Comparison of ENCODE assay signal across 10 cellular contexts in genomic region chr18:12306752-12307151, GRCh38. TPM values are rescaled to one million over a fixed set of nuclear protein-coding genes. Genes with fewer than 3 reads are reported as not detected.
DNase-seq lines count a peak whose midpoint lies in the region; ATAC-seq, FAIRE-seq and TF ChIP-seq lines count a peak whose summit lies in the region.
"Had no signal": no experiment of that assay in that cellular context is flagged by ENCODE, and none has a peak within 500 bp of the region (broad histone marks: within the 10 kb centered on the region; RNA-seq: fewer than 3 reads in every experiment).

No MANE protein-coding gene starts in this region.

- H3K4me3 ChIP-seq in GM23248 (peak overlapping the region; percentile 86), fibroblast of villous mesenchyme (ENCODE audit: low read depth, low read length) (peak overlapping the region; percentile 69), rectal smooth muscle tissue (ENCODE audit: low read length) (peak overlapping the region; percentile 29)

- H3K9me3 ChIP-seq in GM23248 (ENCODE audit: low read depth) = no peaks in the 10 kb centered on the region

- no peak for FAIRE-seq in GM19239 (lab: Jason Lieb, UNC)
- FAIRE-seq: endometrium had no signal

- H4K20me1 ChIP-seq in GM23248 (ENCODE audit: insufficient read depth) = 0 out of 2 replicates have a peak, but pooled peaks cover 6% of the 10 kb centered on the region

- peaks cover 27% of the 10 kb centered on the region for H3K4me1 ChIP-seq in GM23248 (ENCODE audit: insufficient read depth)
- peaks cover 21% of the 10 kb centered on the region for H3K4me1 ChIP-seq in rectal smooth muscle tissue (ENCODE audit: control insufficient read depth, insufficient read depth, low read length)

- H3F3A ChIP-seq in GM23248 (ENCODE audit: insufficient read depth) = peaks cover 33% of the 10 kb centered on the region

- intact Hi-C loops in activated CD8-positive, alpha-beta T cell treated with anti-CD3 and anti-CD28 coated beads for 36 hours (cut with micrococcal nuclease) = no loop called here

- CTCF ChIA-PET in activated CD8-positive, alpha-beta T cell treated with anti-CD3 and anti-CD28 coated beads for 36 hours (lab: Charles Lee) = interaction anchor here (1.4 kb wide), 1 partner anchor 70 kb away, joined by 4 read pairs; no protein-coding TSS in a partner anchor

- H2AFZ ChIP-seq in GM23248 = peak overlapping the region; percentile 57

- H3K4me3 Mint-ChIP-seq in activated CD8-positive, alpha-beta T cell treated with anti-CD3 and anti-CD28 coated beads for 36 hours = peak overlapping the region; percentile 72

- DNase-seq in GM23248 = peak; percentile 25
- DNase-seq in activated CD8-positive, alpha-beta T cell treated with anti-CD3 and anti-CD28 coated beads for 36 hours = no peak
- no peak for DNase-seq in fibroblast of villous mesenchyme (ENCODE audit: low read depth)
- no peak for DNase-seq in GM19239 (ENCODE audit: insufficient read length, low spot score)
- DNase-seq in DMS 273 (lab: John Stamatoyannopoulos, UW; ENCODE audit: unreplicated experiment) = no peak
- DNase-seq in HuH-7.5 (ENCODE audit: low spot score) = no peak
- DNase-seq: NCI-H1694 treated with DMSO at 0.1 percent for 48 hours had no signal

- peaks cover 7% of the 10 kb centered on the region for H3K9me3 Mint-ChIP-seq in activated CD8-positive, alpha-beta T cell treated with anti-CD3 and anti-CD28 coated beads for 36 hours

- H3K36me3 ChIP-seq in GM23248 (ENCODE audit: low read depth) = peaks cover 25% of the 10 kb centered on the region
- H3K36me3 ChIP-seq in rectal smooth muscle tissue (ENCODE audit: control insufficient read depth, insufficient read depth, low read length) = no peaks in the 10 kb centered on the region

- H3K9ac ChIP-seq in GM23248 (peak overlapping the region; percentile 99), rectal smooth muscle tissue (ENCODE audit: low read length) (no peak overlapping the region)

- H3K27me3 ChIP-seq in GM23248 (replicated peaks; ENCODE audit: insufficient read depth) (no peaks in the 10 kb centered on the region), rectal smooth muscle tissue (ENCODE audit: control insufficient read depth, insufficient read depth, low read length) (no peaks in the 10 kb centered on the region)

- H3K27me3 Mint-ChIP-seq in activated CD8-positive, alpha-beta T cell treated with anti-CD3 and anti-CD28 coated beads for 36 hours = peaks cover 40% of the 10 kb centered on the region

- H3K36me3 Mint-ChIP-seq in activated CD8-positive, alpha-beta T cell treated with anti-CD3 and anti-CD28 coated beads for 36 hours (ENCODE audit: low read depth) = peaks cover 5% of the 10 kb centered on the region

- TF ChIP-seq CTCF in activated CD8-positive, alpha-beta T cell treated with anti-CD3 and anti-CD28 coated beads for 36 hours (IDR thresholded peaks at IDR 0.05) = no peak
- TF ChIP-seq CTCF in fibroblast of villous mesenchyme (IDR thresholded peaks at IDR 0.05; ENCODE audit: insufficient read depth, low read depth, low read length) = no peak

- H3K4me2 ChIP-seq in GM23248 (ENCODE audit: unreplicated experiment) = peak overlapping the region; percentile 91

- no peak for ATAC-seq in activated CD8-positive, alpha-beta T cell treated with anti-CD3 and anti-CD28 coated beads for 36 hours
- ATAC-seq in HG03159 (IDR thresholded peaks at IDR 0.05; ENCODE audit: unreplicated experiment) = no peak

- H3K4me1 Mint-ChIP-seq in activated CD8-positive, alpha-beta T cell treated with anti-CD3 and anti-CD28 coated beads for 36 hours (ENCODE audit: low read depth) = peaks cover 12% of the 10 kb centered on the region

- no peaks in the 10 kb centered on the region for H3K9me2 ChIP-seq in GM23248 (ENCODE audit: insufficient read depth)

- H3K27ac Mint-ChIP-seq in activated CD8-positive, alpha-beta T cell treated with anti-CD3 and anti-CD28 coated beads for 36 hours = no peak overlapping the region

- peaks cover 56% of the 10 kb centered on the region for H3K79me2 ChIP-seq in GM23248 (ENCODE audit: insufficient read depth)

- in situ Hi-C loops in GM23248 (cut with MboI) = no loop called here

- 52 to 59% methylated on average over 9 of the region's 9 CpGs for WGBS in GM23248 (ENCODE audit: low coverage in 1 of 2, low lambda C conversion rate in 2 of 2, missing lambda C conversion rate in 2 of 2), 2 experiments

- H3K27ac ChIP-seq in GM23248 (peak overlapping the region; percentile 98), rectal smooth muscle tissue (ENCODE audit: low read depth, low read length) (peak overlapping the region; percentile 98)

- POLR2A ChIA-PET in activated CD8-positive, alpha-beta T cell treated with anti-CD3 and anti-CD28 coated beads for 36 hours (lab: Charles Lee) = interaction anchor here (1.2 kb wide), 1 partner anchor 69 kb away, joined by 3 read pairs; no protein-coding TSS in a partner anchor

RNA-seq across cellular contexts. Expression of gene TUBB6, which starts 1.3 kb away (rescaled TPM):
- total RNA-seq in GM23248 (2014; rRNA removed; shearing (Covaris generic)) = 608 and 817 TPM in 2 replicates
- polyA plus RNA-seq in GM23248 (2016; fragmentation: Nextera tagmentation; extraction: Ambion mirVana) = 456 and 464 TPM in 2 replicates
- total RNA-seq in activated CD8-positive, alpha-beta T cell treated with anti-CD3 and anti-CD28 coated beads for 36 hours = 10 to 100 TPM; 11.5 to 12.6 TPM
- total RNA-seq in fibroblast of villous mesenchyme = 821 and 1,150 TPM in 2 replicates

RNA-seq across cellular contexts. Expression of gene CIDEA, which starts 52.6 kb away (rescaled TPM):
- total RNA-seq in GM23248 (2014; rRNA removed; shearing (Covaris generic)) = not detected in 2 replicates
- polyA plus RNA-seq in GM23248 (2016; fragmentation: Nextera tagmentation; extraction: Ambion mirVana) = not detected in 2 replicates
- total RNA-seq in activated CD8-positive, alpha-beta T cell treated with anti-CD3 and anti-CD28 coated beads for 36 hours = not detected
- not detected in 2 replicates for total RNA-seq in fibroblast of villous mesenchyme

Comparison
In these comparisons a context has a peak if more than half of its experiments do, and no peak if none do; other contexts are left out.
1. H3K4me3 ChIP-seq: peak in every context shown above with its lines; median percentile 86 in GM23248; 69 in fibroblast of villous mesenchyme; 29 in rectal smooth muscle tissue.
2. RNA of gene TUBB6, which starts 1.3 kb away (total RNA-seq): 821 to 1,150 TPM in fibroblast of villous mesenchyme and 608 to 817 TPM in GM23248; 11.5 to 12.6 TPM in activated CD8-positive, alpha-beta T cell treated with anti-CD3 and anti-CD28 coated beads for 36 hours; every median in the first group is over 10 times any median in the second.